Comparison of ENCODE assay signal across 9 cellular contexts in genomic region chr12:124869011-124869665, GRCh38.
DNase-seq lines count a peak whose midpoint lies in the region; ATAC-seq and TF ChIP-seq lines count a peak whose summit lies in the region.
"Had no signal": no experiment of that assay in that cellular context is flagged by ENCODE, and none has a peak within 500 bp of the region (broad histone marks: within the 10 kb centered on the region; RNA-seq: fewer than 3 reads in every experiment).

No MANE protein-coding gene starts in this region.

- no peak overlapping the region for H3K27ac Mint-ChIP-seq in stimulated activated effector memory CD8-positive, alpha-beta T cell treated with anti-CD3 and anti-CD28 coated beads, Interleukin-12 subunit alpha, Interleukin-12 subunit beta, amount 100 ng/mL, for 72 hours

- DNase-seq in NOMO-1 treated with dmso at 0.1 percent for 144 hours (lab: John Stamatoyannopoulos, UW; ENCODE audit: unreplicated experiment): peak; percentile 85
- DNase-seq in erythroblast (lab: John Stamatoyannopoulos, UW): peak; percentile 89 to 90
- DNase-seq in stimulated activated effector memory CD8-positive, alpha-beta T cell treated with anti-CD3 and anti-CD28 coated beads, Interleukin-12 subunit alpha, Interleukin-12 subunit beta, amount 100 ng/mL, for 72 hours (ENCODE audit: low spot score in 2 of 2): no peak
- no peak for DNase-seq in GM10266 (ENCODE audit: extremely low spot score)
- no peak for DNase-seq in 8988T
- DNase-seq: NCI-H526 treated with DMSO at 0.1 percent for 48 hours had no signal

- ATAC-seq in GM19372 (IDR thresholded peaks at IDR 0.05; ENCODE audit: low read depth, unreplicated experiment): peak; percentile 62
- ATAC-seq in stimulated activated effector memory CD8-positive, alpha-beta T cell treated with anti-CD3 and anti-CD28 coated beads, Interleukin-12 subunit alpha, Interleukin-12 subunit beta, amount 100 ng/mL, for 72 hours: peak; percentile 31
- ATAC-seq in GM21447 (IDR thresholded peaks at IDR 0.05; ENCODE audit: unreplicated experiment): no peak
- ATAC-seq in HG03139 (IDR thresholded peaks at IDR 0.05; ENCODE audit: unreplicated experiment): no peak

- no peak overlapping the region for H3K4me3 Mint-ChIP-seq in stimulated activated effector memory CD8-positive, alpha-beta T cell treated with anti-CD3 and anti-CD28 coated beads, Interleukin-12 subunit alpha, Interleukin-12 subunit beta, amount 100 ng/mL, for 72 hours

- H3K4me1 Mint-ChIP-seq in stimulated activated effector memory CD8-positive, alpha-beta T cell treated with anti-CD3 and anti-CD28 coated beads, Interleukin-12 subunit alpha, Interleukin-12 subunit beta, amount 100 ng/mL, for 72 hours: peaks cover 23% of the 10 kb centered on the region

- no peaks in the 10 kb centered on the region for H3K9me3 Mint-ChIP-seq in stimulated activated effector memory CD8-positive, alpha-beta T cell treated with anti-CD3 and anti-CD28 coated beads, Interleukin-12 subunit alpha, Interleukin-12 subunit beta, amount 100 ng/mL, for 72 hours

- peaks cover 4% of the 10 kb centered on the region for H3K36me3 Mint-ChIP-seq in stimulated activated effector memory CD8-positive, alpha-beta T cell treated with anti-CD3 and anti-CD28 coated beads, Interleukin-12 subunit alpha, Interleukin-12 subunit beta, amount 100 ng/mL, for 72 hours

- TF ChIP-seq POLR2A in erythroblast (IDR thresholded peaks at IDR 0.05; ENCODE audit: low read length): peak; percentile 99

- TF ChIP-seq CTCF in GM10266 (IDR thresholded peaks at IDR 0.05; ENCODE audit: control insufficient read depth, insufficient read depth, low read depth, missing control alignments): no peak

Comparison
In these comparisons a context has a peak if more than half of its experiments do, and no peak if none do; other contexts are left out.
1. ATAC-seq: peak in GM19372 (single experiment) and stimulated activated effector memory CD8-positive, alpha-beta T cell treated with anti-CD3 and anti-CD28 coated beads, Interleukin-12 subunit alpha, Interleukin-12 subunit beta, amount 100 ng/mL, for 72 hours (single experiment); none in GM21447 (single experiment) and HG03139 (single experiment).
2. DNase-seq: peak in NOMO-1 treated with dmso at 0.1 percent for 144 hours (single experiment) and erythroblast (2 of 2); none in stimulated activated effector memory CD8-positive, alpha-beta T cell treated with anti-CD3 and anti-CD28 coated beads, Interleukin-12 subunit alpha, Interleukin-12 subunit beta, amount 100 ng/mL, for 72 hours (0 of 2), GM10266 (single experiment) and 8988T (single experiment).